22 cellular contexts compared by ENCODE assay signal in genomic region chr2:5846881-5847280, GRCh38.
DNase-seq lines count a peak whose midpoint lies in the region; ATAC-seq and TF ChIP-seq lines count a peak whose summit lies in the region.
"Had no signal": no experiment of that assay in that cellular context is flagged by ENCODE, and none has a peak within 500 bp of the region (broad histone marks: within the 10 kb centered on the region; RNA-seq: fewer than 3 reads in every experiment).

No MANE protein-coding gene starts in this region.

- DNase-seq in AG04450 (ENCODE audit: low read depth, low spot score) (peak; percentile 20), SK-N-MC (ENCODE audit: low read depth, low spot score) (peak; percentile 18), islet precursor cell (peak; percentile 66), smooth muscle cell of the brain vasculature (ENCODE audit: low read depth, low spot score) (peak; percentile 3), T-helper 17 cell (no peak), NCI-H526 treated with DMSO at 0.1 percent for 48 hours (lab: John Stamatoyannopoulos, UW) (no peak), ovary (no peak)
- DNase-seq: BE2C; Caco-2; CD4-positive, CD25-positive, alpha-beta regulatory T cell; EL; GOT3; NCI-H187; NCI-H2107; NCI-H2227 treated with DMSO at 0.1 percent for 48 hours; NCI-H524; PC-3; SIG-M5 had no signal

- ATAC-seq in T-helper 17 cell, result no peak
- ATAC-seq: GM12878, HCT116, K562, PC-3 had no signal

- no peak for TF ChIP-seq EP300 in ovary (IDR thresholded peaks at IDR 0.05)

- POLR2A ChIA-PET in AG04450 (lab: Yijun Ruan, JAX), result no interaction called here

- WGBS in ovary, 3 donors, result 90% methylated on average over 7 of the region's 7 CpGs

- no peak overlapping the region for H3K27ac Mint-ChIP-seq in T-helper 17 cell
- H3K27ac Mint-ChIP-seq: CD4-positive, CD25-positive, alpha-beta regulatory T cell had no signal

- intact Hi-C loops in ovary (cut with DNase I), result no loop called here

- H3K4me1 ChIP-seq in ovary (ENCODE audit: insufficient read depth), result no peaks in the 10 kb centered on the region
- H3K4me1 ChIP-seq: BE2C had no signal

- TF ChIP-seq POLR2A in ovary (IDR thresholded peaks at IDR 0.05), result no peak

- H3K4me3 Mint-ChIP-seq in T-helper 17 cell, result no peak overlapping the region
- H3K4me3 Mint-ChIP-seq: CD4-positive, CD25-positive, alpha-beta regulatory T cell had no signal

- H3K27me3 Mint-ChIP-seq in T-helper 17 cell, result no peaks in the 10 kb centered on the region
- H3K27me3 Mint-ChIP-seq: CD4-positive, CD25-positive, alpha-beta regulatory T cell had no signal

- CTCF ChIA-PET in AG04450 (lab: Charles Lee), result interaction anchor here (0.5 kb wide), 1 partner anchor 24 kb away, joined by 3 read pairs; no protein-coding TSS in a partner anchor

- TF ChIP-seq CTCF in AG04450 (IDR thresholded peaks at IDR 0.05; ENCODE audit: low read depth, low read length), result no peak
- no peak for TF ChIP-seq CTCF in ovary (IDR thresholded peaks at IDR 0.05)

- H3K27ac ChIP-seq in AG04450 (ENCODE audit: low read depth, low read length), result no peak overlapping the region
- no peak overlapping the region for H3K27ac ChIP-seq in SK-N-MC
- no peak overlapping the region for H3K27ac ChIP-seq in ovary
- H3K27ac ChIP-seq: RWPE1 had no signal

- H3K27me3 ChIP-seq in AG04450 (ENCODE audit: control insufficient read depth, insufficient read depth, low read length) (no peaks in the 10 kb centered on the region), ovary (no peaks in the 10 kb centered on the region)
- H3K27me3 ChIP-seq: BE2C had no signal

- no peaks in the 10 kb centered on the region for H3K36me3 ChIP-seq in SK-N-MC (ENCODE audit: insufficient read depth, low read length)
- no peaks in the 10 kb centered on the region for H3K36me3 ChIP-seq in ovary
- H3K36me3 ChIP-seq: BE2C had no signal

- H3K9me3 ChIP-seq in AG04450 (ENCODE audit: control insufficient read depth, insufficient read depth, low read length) (peaks cover 3% of the 10 kb centered on the region; the same call in 1 of the 2 replicates), SK-N-MC (ENCODE audit: low read depth, low read length) (no peaks in the 10 kb centered on the region), T-helper 17 cell (ENCODE audit: control insufficient read depth, low read length, poor library complexity, severe bottlenecking) (no peaks in the 10 kb centered on the region), ovary (no peaks in the 10 kb centered on the region)
- H3K9me3 ChIP-seq: BE2C, Caco-2 had no signal

- no peaks in the 10 kb centered on the region for H3K36me3 Mint-ChIP-seq in T-helper 17 cell (ENCODE audit: low read depth)
- H3K36me3 Mint-ChIP-seq: CD4-positive, CD25-positive, alpha-beta regulatory T cell had no signal

- H3K9ac ChIP-seq in SK-N-MC (ENCODE audit: insufficient read length), result no peak overlapping the region

- H3K4me3 ChIP-seq in AG04450 (ENCODE audit: low read depth, low read length), result no peak overlapping the region
- H3K4me3 ChIP-seq in SK-N-MC, result no peak overlapping the region
- H3K4me3 ChIP-seq in ovary, result no peak overlapping the region
- H3K4me3 ChIP-seq: GM12878, K562 had no signal

- H3K4me1 Mint-ChIP-seq in T-helper 17 cell, result no peaks in the 10 kb centered on the region
- H3K4me1 Mint-ChIP-seq: CD4-positive, CD25-positive, alpha-beta regulatory T cell had no signal

Comparison
In these comparisons a context has a peak if more than half of its experiments do, and no peak if none do; other contexts are left out.
1. DNase-seq: peak in AG04450 (single experiment), SK-N-MC (single experiment), islet precursor cell (single experiment) and smooth muscle cell of the brain vasculature (single experiment); none in T-helper 17 cell (0 of 3), NCI-H526 treated with DMSO at 0.1 percent for 48 hours (single experiment) and ovary (0 of 5).